9 cellular contexts compared by ENCODE assay signal in the genomic region with DNA sequence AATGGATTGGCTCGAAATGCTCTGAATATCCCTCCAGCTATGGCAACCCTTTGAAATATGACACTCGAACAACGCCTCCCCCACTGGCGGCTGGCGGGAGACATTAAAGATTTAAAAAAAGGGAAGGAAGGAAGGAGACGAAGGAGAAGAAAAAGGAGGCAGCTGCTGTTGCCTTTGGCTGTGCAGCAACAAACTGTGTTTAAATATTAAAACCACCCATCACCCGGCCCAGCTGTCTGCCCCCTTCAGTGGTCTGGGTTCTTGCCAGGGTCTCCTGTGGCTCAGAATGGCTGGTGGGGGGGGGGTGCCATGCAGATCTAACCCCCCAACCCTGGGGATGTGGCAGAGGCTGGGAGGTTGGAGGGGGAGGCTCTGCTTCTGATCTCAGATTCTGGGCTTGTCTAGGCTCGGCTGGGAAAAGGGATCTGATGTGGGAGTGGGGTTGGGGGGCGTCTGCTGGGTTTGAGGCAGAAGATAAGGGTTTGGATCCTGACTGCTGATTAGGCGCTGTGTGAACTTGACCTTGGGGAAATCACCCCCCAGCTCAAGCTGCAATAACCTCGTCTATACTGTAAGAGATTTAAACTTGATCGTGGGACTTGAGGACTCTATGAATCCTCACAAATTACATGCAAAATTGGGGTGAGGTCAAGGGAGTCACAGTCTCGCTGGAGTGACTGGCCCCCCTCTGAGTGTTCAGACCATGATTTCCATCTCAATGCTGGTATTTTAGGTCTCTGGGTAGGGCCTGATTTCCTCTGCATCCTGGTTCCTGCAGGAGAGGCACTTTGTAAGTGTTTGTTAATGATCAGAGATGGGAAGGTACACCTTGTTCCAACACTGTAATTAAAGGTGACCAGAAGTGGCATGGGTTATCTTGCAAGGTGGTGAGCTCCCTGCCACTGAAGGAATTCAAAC. TPM values are rescaled to one million over a fixed set of nuclear protein-coding genes. Genes with fewer than 3 reads are reported as not detected.
DNase-seq lines count a peak whose midpoint lies in the region; ATAC-seq and TF ChIP-seq lines count a peak whose summit lies in the region.
"Had no signal": no experiment of that assay in that cellular context is flagged by ENCODE, and none has a peak within 500 bp of the region (broad histone marks: within the 10 kb centered on the region; RNA-seq: fewer than 3 reads in every experiment).

No MANE protein-coding gene starts in this region.

- peak overlapping the region; percentile 11 to 32 (median 29) for H3K4me3 Mint-ChIP-seq in nephron

- H3K9me3 Mint-ChIP-seq in nephron = no peaks in the 10 kb centered on the region

- no peak for TF ChIP-seq CTCF in nephron (IDR thresholded peaks at IDR 0.05; ENCODE audit: unreplicated experiment in 3 of 3)

- H3K4me1 Mint-ChIP-seq in nephron = peaks cover 46% of the 10 kb centered on the region

- H3K27me3 Mint-ChIP-seq in nephron (ENCODE audit: low read depth) = peaks cover 35% of the 10 kb centered on the region

- H3K27ac Mint-ChIP-seq in nephron = peak overlapping the region; percentile 54 to 90 (median 55)

- DNase-seq in H7 (peak; percentile 67), NCI-H1105 (lab: John Stamatoyannopoulos, UW) (peak; percentile 66), SW480 (ENCODE audit: low spot score) (peak; percentile 55)
- DNase-seq: aorta had no signal

- H3K27me3 ChIP-seq in H7 (ENCODE audit: control insufficient read depth, insufficient read depth, low read length) = no peaks in the 10 kb centered on the region

- no peaks in the 10 kb centered on the region for H3K36me3 ChIP-seq in H7 (replicated peaks; ENCODE audit: control insufficient read depth, insufficient read depth, low read length)
- H3K36me3 ChIP-seq: pancreas had no signal

- H3K36me3 Mint-ChIP-seq in nephron (ENCODE audit: low read depth) = no peaks in the 10 kb centered on the region

- no peak overlapping the region; the same call in 1 of the 2 replicates for H3K4me3 ChIP-seq in H7 (ENCODE audit: insufficient read depth, low read depth, low read length)
- H3K4me3 ChIP-seq: pancreas had no signal

- ATAC-seq in HG02798 (IDR thresholded peaks at IDR 0.05; ENCODE audit: poor library complexity, unreplicated experiment) (no peak), GM21737 (IDR thresholded peaks at IDR 0.05; ENCODE audit: unreplicated experiment) (no peak), HG02610 (IDR thresholded peaks at IDR 0.05; ENCODE audit: unreplicated experiment) (no peak)
- ATAC-seq: pancreas had no signal

RNA-seq across cellular contexts. Expression of gene BLCAP, which starts 40.3 kb away (rescaled TPM):
- 58.9 and 72.8 TPM in 2 replicates for total RNA-seq in H7 (2014; rRNA removed; shearing (Covaris generic))

RNA-seq across cellular contexts. Expression of gene NNAT, which starts 46.9 kb away (rescaled TPM):
- total RNA-seq in H7 (2014; rRNA removed; shearing (Covaris generic)) = 205 and 219 TPM in 2 replicates
